10 cellular contexts compared by ENCODE assay signal in genomic region chr17:75503337-75503950, GRCh38.
"Had no signal": no experiment of that assay in that cellular context is flagged by ENCODE, and none has a peak within 500 bp of the region (broad histone marks: within the 10 kb centered on the region; RNA-seq: fewer than 3 reads in every experiment).

No MANE protein-coding gene starts in this region.

- H3K9me3 ChIP-seq: sigmoid colon, upper lobe of right lung had no signal

- DNase-seq: activated effector memory CD4-positive, alpha-beta T cell treated with Interleukin-2 at 50 U/mL for 16 hours; activated naive CD8-positive, alpha-beta T cell treated with anti-CD3 and anti-CD28 coated beads, Interleukin-2, amount 10 ng/mL, durations not matched to agents 7 days and 5 days; amniotic stem cell; kidney; sigmoid colon had no signal

- H3K27ac ChIP-seq: epithelial cell of prostate, neural progenitor cell, upper lobe of right lung had no signal

- H3K27me3 ChIP-seq: neural progenitor cell, sigmoid colon, upper lobe of right lung had no signal

- H3K4me1 ChIP-seq: neural progenitor cell, upper lobe of right lung had no signal

- H3K4me3 ChIP-seq: neural progenitor cell, sigmoid colon, smooth muscle cell, upper lobe of right lung had no signal

- H3K36me3 ChIP-seq: neural progenitor cell had no signal

- FAIRE-seq: colon, kidney had no signal
